1 cellular context compared by ENCODE assay signal in genomic region chr10:75018873-75019272, GRCh38.
TF ChIP-seq lines count a peak whose summit lies in the region.

No MANE protein-coding gene starts in this region.

TF ChIP-seq in HepG2, 621 proteins besides CTCF, POLR2A, EP300 and RAD21 (continued from another document):
- TF ChIP-seq DMTF1 (CRISPR knock-in tag; IDR thresholded peaks at IDR 0.05) (no peak), TFDP1 (CRISPR knock-in tag; IDR thresholded peaks at IDR 0.05; ENCODE audit: borderline replicate concordance) (no peak), ZFP37 (CRISPR knock-in tag; IDR thresholded peaks at IDR 0.05; ENCODE audit: borderline replicate concordance) (no peak), ZNF609 (CRISPR knock-in tag; IDR thresholded peaks at IDR 0.05; ENCODE audit: borderline replicate concordance) (no peak), ZFP91 (CRISPR knock-in tag; IDR thresholded peaks at IDR 0.05; ENCODE audit: borderline replicate concordance) (no peak), ZNF451 (CRISPR knock-in tag; IDR thresholded peaks at IDR 0.05) (no peak)
